ENCODE assay signal across 9 cellular contexts in genomic region chr12:9669534-9669933, GRCh38. TPM values are rescaled to one million over a fixed set of nuclear protein-coding genes. Genes with fewer than 3 reads are reported as not detected.
DNase-seq lines count a peak whose midpoint lies in the region; ATAC-seq and TF ChIP-seq lines count a peak whose summit lies in the region.
"Had no signal": no experiment of that assay in that cellular context is flagged by ENCODE, and none has a peak within 500 bp of the region (broad histone marks: within the 10 kb centered on the region; RNA-seq: fewer than 3 reads in every experiment).

TSS of gene CLEC2D (plus strand) at chr12:9669713. CDS start at chr12:9669735, 22 bp downstream.

- H3K27ac Mint-ChIP-seq in activated CD4-positive, alpha-beta T cell treated with anti-CD3 and anti-CD28 coated beads, Interleukin-2, amount 10 ng/mL, durations not matched to agents 7 days and 5 days, result peak within 1 kb of the TSS; percentile 98

- intact Hi-C loops in esophagus squamous epithelium (cut with DNase I), result no loop called here
- intact Hi-C loops in adrenal gland (cut with DNase I), result no loop called here

- H3K9me3 ChIP-seq in skeletal muscle tissue (ENCODE audit: control insufficient read depth in 3 of 3, low read length in 3 of 3) (no peaks in the 10 kb centered on the region), esophagus squamous epithelium (no peaks in the 10 kb centered on the region), adrenal gland (replicated peaks in 1 of 3) (no peaks in the 10 kb centered on the region)

- CTCF ChIA-PET in activated CD4-positive, alpha-beta T cell treated with anti-CD3 and anti-CD28 coated beads, Interleukin-2, amount 10 ng/mL, durations not matched to agents 7 days and 5 days (lab: Charles Lee), result interaction anchor here (0.6 to 2.7 kb wide), 11 partner anchors 8 to 338 kb away, joined by 3 to 8 read pairs (median 4); no protein-coding TSS in a partner anchor

- peaks cover 0 to 7% (median 6%) of the 10 kb centered on the region in 3 donors for H3K4me1 ChIP-seq in skeletal muscle tissue (ENCODE audit: control insufficient read depth in 3 of 3, insufficient read depth in 3 of 3, low read length in 3 of 3)
- H3K4me1 ChIP-seq in esophagus squamous epithelium, result peaks cover 0 to 26% (median 8%) of the 10 kb centered on the region in 3 donors
- no peaks in the 10 kb centered on the region for H3K4me1 ChIP-seq in adrenal gland (replicated peaks in 1 of 2)

- H3K4me3 Mint-ChIP-seq in activated CD4-positive, alpha-beta T cell treated with anti-CD3 and anti-CD28 coated beads, Interleukin-2, amount 10 ng/mL, durations not matched to agents 7 days and 5 days, result peak within 1 kb of the TSS; percentile 84

- TF ChIP-seq CTCF in esophagus squamous epithelium (IDR thresholded peaks at IDR 0.05), result no peak
- TF ChIP-seq CTCF in adrenal gland (IDR thresholded peaks at IDR 0.05), result no peak

- H3K36me3 ChIP-seq in skeletal muscle tissue (ENCODE audit: control insufficient read depth in 3 of 3, insufficient read depth in 3 of 3, low read length in 3 of 3) (peaks cover 0 to 5% (median 0%) of the 10 kb centered on the region in 3 donors), esophagus squamous epithelium (peaks cover 0 to 13% (median 0%) of the 10 kb centered on the region in 3 donors), adrenal gland (replicated peaks in 1 of 2) (peaks cover 0 to 7% of the 10 kb centered on the region in 2 donors)

- POLR2A ChIA-PET in activated CD4-positive, alpha-beta T cell treated with anti-CD3 and anti-CD28 coated beads, Interleukin-2, amount 10 ng/mL, durations not matched to agents 7 days and 5 days (lab: Charles Lee), result interaction anchor here (0.6 to 5.9 kb wide), 12 partner anchors 15 to 319 kb away, joined by 3 to 59 read pairs (median 8); partner anchors contain the start of genes CD69 and CLEC2B

- no peaks in the 10 kb centered on the region for H3K27me3 Mint-ChIP-seq in activated CD4-positive, alpha-beta T cell treated with anti-CD3 and anti-CD28 coated beads, Interleukin-2, amount 10 ng/mL, durations not matched to agents 7 days and 5 days

- H3K9me3 Mint-ChIP-seq in activated CD4-positive, alpha-beta T cell treated with anti-CD3 and anti-CD28 coated beads, Interleukin-2, amount 10 ng/mL, durations not matched to agents 7 days and 5 days, result peaks cover under 1% of the 10 kb centered on the region

- peak in 1 of 4 donors; percentile 34 for TF ChIP-seq POLR2A in esophagus squamous epithelium (IDR thresholded peaks at IDR 0.05)
- TF ChIP-seq POLR2A in adrenal gland (IDR thresholded peaks at IDR 0.05), result no peak

- ATAC-seq in GM18907 (IDR thresholded peaks at IDR 0.05; ENCODE audit: unreplicated experiment) (peak; percentile 35), HG02885 (IDR thresholded peaks at IDR 0.05; ENCODE audit: poor library complexity, unreplicated experiment) (peak; percentile 58)

- WGBS in esophagus squamous epithelium, 2 donors, result 56 to 74% methylated on average over 4 of the region's 4 CpGs
- WGBS in adrenal gland, 4 donors, result 78 to 89% (median 83%) methylated on average over 4 of the region's 4 CpGs

- H3K27me3 ChIP-seq in skeletal muscle tissue (ENCODE audit: control insufficient read depth in 3 of 3, insufficient read depth in 3 of 3, low read length in 3 of 3), result no peaks in the 10 kb centered on the region
- no peaks in the 10 kb centered on the region for H3K27me3 ChIP-seq in esophagus squamous epithelium
- H3K27me3 ChIP-seq in adrenal gland, result no peaks in the 10 kb centered on the region

- peaks cover 58% of the 10 kb centered on the region for H3K4me1 Mint-ChIP-seq in activated CD4-positive, alpha-beta T cell treated with anti-CD3 and anti-CD28 coated beads, Interleukin-2, amount 10 ng/mL, durations not matched to agents 7 days and 5 days

- H3K36me3 Mint-ChIP-seq in activated CD4-positive, alpha-beta T cell treated with anti-CD3 and anti-CD28 coated beads, Interleukin-2, amount 10 ng/mL, durations not matched to agents 7 days and 5 days (ENCODE audit: low read depth), result peaks cover 78% of the 10 kb centered on the region

- peak; percentile 71 for DNase-seq in activated CD4-positive, alpha-beta T cell treated with anti-CD3 and anti-CD28 coated beads, Interleukin-2, amount 10 ng/mL, durations not matched to agents 7 days and 5 days
- no peak for DNase-seq in esophagus squamous epithelium (lab: John Stamatoyannopoulos, UW)
- DNase-seq in NCI-H2029 treated with DMSO at 0.1 percent for 48 hours (lab: John Stamatoyannopoulos, UW), result no peak
- no peak for DNase-seq in adrenal gland
- DNase-seq in NCI-H2029 (lab: John Stamatoyannopoulos, UW), result no peak
- DNase-seq: IMR-90 had no signal

- no peak within 1 kb of the TSS for H3K9ac ChIP-seq in skeletal muscle tissue (ENCODE audit: low read depth in 1 of 3, low read length in 3 of 3)

- H3K27ac ChIP-seq in skeletal muscle tissue (ENCODE audit: low read depth, low read length), result no peak within 1 kb of the TSS
- peak within 1 kb of the TSS in 1 of 4 donors; percentile 40 for H3K27ac ChIP-seq in esophagus squamous epithelium
- no peak within 1 kb of the TSS for H3K27ac ChIP-seq in adrenal gland

- no peak within 1 kb of the TSS for H3K4me3 ChIP-seq in skeletal muscle tissue (ENCODE audit: low read length in 3 of 3)
- peak within 1 kb of the TSS in 1 of 4 donors; percentile 13 for H3K4me3 ChIP-seq in esophagus squamous epithelium
- no peak within 1 kb of the TSS for H3K4me3 ChIP-seq in adrenal gland

RNA-seq across cellular contexts. Expression of gene CLEC2D, which starts in this region (rescaled TPM):
- total RNA-seq in activated CD4-positive, alpha-beta T cell treated with anti-CD3 and anti-CD28 coated beads, Interleukin-2, amount 10 ng/mL, durations not matched to agents 7 days and 5 days, result 100 to 1,000 TPM; 296 to 299 TPM
- total RNA-seq in skeletal muscle tissue (12.0 TPM), esophagus squamous epithelium (10 to 100 TPM in 1 of 4 donors, 1 to 10 TPM in 3; 1.6 to 11.8 (median 4.3) TPM), adrenal gland (1 to 10 TPM; 1.9 to 9.5 (median 2.8) TPM)
- 10 to 100 TPM in 1 of 3 donors, 1 to 10 TPM in 1, under 1 TPM in 1; 0.75 to 12.4 (median 3.0) TPM for polyA plus RNA-seq in adrenal gland

Comparison
In these comparisons a context has a peak if more than half of its experiments do, and no peak if none do; other contexts are left out.
1. RNA of gene CLEC2D (total RNA-seq): 296 to 299 TPM in activated CD4-positive, alpha-beta T cell treated with anti-CD3 and anti-CD28 coated beads, Interleukin-2, amount 10 ng/mL, durations not matched to agents 7 days and 5 days; 12.0 TPM in skeletal muscle tissue (single experiment), 1.6 to 11.8 TPM in esophagus squamous epithelium and 1.9 to 9.5 TPM in adrenal gland; every median in the first group is over 10 times any median in the second.